In genomic region chr15:40567111-40567510, GRCh38 we compare ENCODE assay signal across 10 cellular contexts. TPM values are rescaled to one million over a fixed set of nuclear protein-coding genes. Genes with fewer than 3 reads are reported as not detected.
DNase-seq lines count a peak whose midpoint lies in the region; ATAC-seq and TF ChIP-seq lines count a peak whose summit lies in the region.
"Had no signal": no experiment of that assay in that cellular context is flagged by ENCODE, and none has a peak within 500 bp of the region (broad histone marks: within the 10 kb centered on the region; RNA-seq: fewer than 3 reads in every experiment).

No MANE protein-coding gene starts in this region.

- H3K9me3 ChIP-seq in AG04450 (ENCODE audit: control insufficient read depth, insufficient read depth, low read length) = no peaks in the 10 kb centered on the region; the same call in 1 of the 2 replicates

- CTCF ChIA-PET in AG04450 (lab: Charles Lee) = no interaction called here

- no peak for DNase-seq in AG04450 (ENCODE audit: low read depth, low spot score)
- DNase-seq in OCI-M2 (lab: John Stamatoyannopoulos, UW; ENCODE audit: unreplicated experiment) = peak; percentile 10
- DNase-seq in fibroblast of pulmonary artery (ENCODE audit: low read depth) = peak; percentile 24
- DNase-seq in activated CD4-positive, alpha-beta T cell treated with anti-CD3 and anti-CD28 coated beads, Interleukin-2, amount 50 U/mL, for 4 hours = no peak
- no peak for DNase-seq in activated CD4-positive, alpha-beta T cell treated with anti-CD3 and anti-CD28 coated beads, Interleukin-2, amount 50 U/mL, for 48 hours
- DNase-seq in KG1 (lab: John Stamatoyannopoulos, UW) = no peak
- DNase-seq: activated gamma-delta T cell treated with Interleukin-2 at 50 U/mL for 16 hours, hippocampal formation had no signal

- no peak for ATAC-seq in GM21528 (IDR thresholded peaks at IDR 0.05; ENCODE audit: low FRiP score, unreplicated experiment)

- H3K4me3 ChIP-seq in AG04450 (ENCODE audit: low read depth, low read length) (no peak overlapping the region), fibroblast of pulmonary artery (replicated peaks; ENCODE audit: low read depth, low read length) (no peak overlapping the region)

- no peaks in the 10 kb centered on the region for H3K27me3 ChIP-seq in AG04450 (ENCODE audit: control insufficient read depth, insufficient read depth, low read length)

- POLR2A ChIA-PET in AG04450 (lab: Yijun Ruan, JAX) = no interaction called here

- 0 out of 2 replicates have a peak, but pooled peaks have one; percentile 17 for TF ChIP-seq CTCF in AG04450 (IDR thresholded peaks at IDR 0.05; ENCODE audit: low read depth, low read length)
- TF ChIP-seq CTCF in GM12873 (IDR thresholded peaks at IDR 0.05; ENCODE audit: insufficient read depth, low read depth, low read length, missing control alignments) = peak; percentile 50
- peak; percentile 37 for TF ChIP-seq CTCF in fibroblast of pulmonary artery (IDR thresholded peaks at IDR 0.05; ENCODE audit: low read length, missing control alignments)

- H3K27ac ChIP-seq in AG04450 (ENCODE audit: low read depth, low read length) = no peak overlapping the region

RNA-seq across cellular contexts. Expression of gene RPUSD2, which starts 2.0 kb away (rescaled TPM):
- 5.9 and 7.0 TPM in 2 replicates for polyA plus RNA-seq in AG04450 (2011; rRNA removed)
- 11.0 and 13.6 TPM in 2 replicates for polyA minus RNA-seq in AG04450 (2011; rRNA and poly(A)+ RNA removed)

RNA-seq across cellular contexts. Expression of gene CCDC32, which starts 2.3 kb away (rescaled TPM):
- polyA plus RNA-seq in AG04450 (2011; rRNA removed) = 14.0 and 16.7 TPM in 2 replicates
- polyA minus RNA-seq in AG04450 (2011; rRNA and poly(A)+ RNA removed) = 9.0 and 14.9 TPM in 2 replicates

RNA-seq across cellular contexts. Expression of gene KNL1, which starts 26.9 kb away (rescaled TPM):
- 3.0 and 5.6 TPM in 2 replicates for polyA plus RNA-seq in AG04450 (2011; rRNA removed)
- 3.2 and 9.1 TPM in 2 replicates for polyA minus RNA-seq in AG04450 (2011; rRNA and poly(A)+ RNA removed)

Comparison
In these comparisons a context has a peak if more than half of its experiments do, and no peak if none do; other contexts are left out.
1. DNase-seq: peak in OCI-M2 (single experiment) and fibroblast of pulmonary artery (single experiment); none in AG04450 (single experiment), activated CD4-positive, alpha-beta T cell treated with anti-CD3 and anti-CD28 coated beads, Interleukin-2, amount 50 U/mL, for 4 hours (0 of 2), activated CD4-positive, alpha-beta T cell treated with anti-CD3 and anti-CD28 coated beads, Interleukin-2, amount 50 U/mL, for 48 hours (0 of 2) and KG1 (single experiment).
2. Peak in every context shown above with its lines, with median percentiles within 50 percentile points of each other: CTCF ChIP-seq.